In the genomic region with DNA sequence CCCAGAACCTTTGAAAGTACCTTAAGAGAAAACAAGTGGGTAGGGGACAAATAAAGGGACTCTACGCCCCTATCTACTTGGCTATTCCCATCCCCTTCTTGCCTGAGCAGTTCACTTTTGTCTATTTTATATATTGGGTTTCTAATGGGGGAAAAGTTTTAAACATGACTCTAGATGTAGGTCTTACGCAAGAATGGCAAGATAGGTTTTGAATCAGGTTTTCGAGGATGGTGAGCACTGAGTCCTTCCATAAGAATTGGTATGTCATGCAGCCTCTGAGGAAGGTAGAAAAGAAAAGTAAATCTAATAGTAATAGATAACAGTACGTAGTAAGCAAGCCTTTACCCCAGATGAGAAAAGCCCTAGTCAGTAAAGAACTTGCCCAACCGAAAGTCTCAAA, we compare ENCODE assay signal across 22 cellular contexts.
"Had no signal": no experiment of that assay in that cellular context is flagged by ENCODE, and none has a peak within 500 bp of the region (broad histone marks: within the 10 kb centered on the region; RNA-seq: fewer than 3 reads in every experiment).

No MANE protein-coding gene starts in this region.

- H3K36me3 ChIP-seq: lower lobe of right lung had no signal

- ATAC-seq: foreskin keratinocyte, gastroesophageal sphincter, heart left ventricle, left cardiac atrium, left lung, left ventricle myocardium superior, lower lobe of right lung, mucosa of descending colon had no signal

- H3K4me1 ChIP-seq: left lung, lower lobe of right lung had no signal

- DNase-seq: dermis blood vessel endothelial cell; dorsolateral prefrontal cortex; effector CD4-positive, alpha-beta T cell; effector memory CD4-positive, alpha-beta T cell; foreskin keratinocyte; heart left ventricle; hippocampal formation; left cardiac atrium; left lung; left ventricle myocardium superior; lower lobe of right lung; mesenchymal stem cell; mucosa of descending colon; naive B cell had no signal

- H3K27me3 ChIP-seq: dorsolateral prefrontal cortex, esophagus muscularis mucosa, foreskin keratinocyte, gastroesophageal sphincter, heart left ventricle, left lung had no signal

- H3K9me3 ChIP-seq: esophagus muscularis mucosa, gastroesophageal sphincter, heart left ventricle, left lung, lower lobe of right lung, mucosa of descending colon had no signal

- H3K4me3 ChIP-seq: coronary artery, dorsolateral prefrontal cortex, esophagus muscularis mucosa, gastroesophageal sphincter, heart left ventricle, left lung, lower lobe of right lung, mucosa of descending colon had no signal

- H3K27ac ChIP-seq: coronary artery, dorsolateral prefrontal cortex, esophagus muscularis mucosa, foreskin keratinocyte, gastroesophageal sphincter, heart left ventricle, left lung, lower lobe of right lung had no signal

- FAIRE-seq: colon, endothelial cell of umbilical vein, frontal cortex, islet of Langerhans, keratinocyte had no signal
